Comparison of ENCODE assay signal across 35 cellular contexts in genomic region chr3:137524751-137525150, GRCh38.
"Had no signal": no experiment of that assay in that cellular context is flagged by ENCODE, and none has a peak within 500 bp of the region (broad histone marks: within the 10 kb centered on the region; RNA-seq: fewer than 3 reads in every experiment).

No MANE protein-coding gene starts in this region.

- H3K9me3 Mint-ChIP-seq: activated CD4-positive, alpha-beta memory T cell treated with anti-CD3 and anti-CD28 coated beads for 36 hours; activated CD4-positive, alpha-beta T cell treated with anti-CD3 and anti-CD28 coated beads, Interleukin-2, amount 10 ng/mL, durations not matched to agents 24 days and 14 days; activated naive CD4-positive, alpha-beta T cell treated with anti-CD3 and anti-CD28 coated beads, Interleukin-2, amount 50 U/mL, for 24 hours; activated naive CD8-positive, alpha-beta T cell treated with anti-CD3 and anti-CD28 coated beads for 36 hours; activated naive CD8-positive, alpha-beta T cell treated with anti-CD3 and anti-CD28 coated beads, Interleukin-2, amount 50 U/mL, for 24 hours; activated T-helper 1 cell treated with anti-CD3 and anti-CD28 coated beads, Interleukin-12 subunit alpha, Interleukin-12 subunit beta, Interleukin-2, Interleukin-4 antibody, amounts not matched to agents 30 ng/mL and 10 ng/mL and 1 ng/mL, durations not matched to agents 14 hours and 24 hours and 36 hours; activated T-helper 2 cell treated with anti-CD3 and anti-CD28 coated beads, Interferon-gamma antibody, Interleukin-2, Interleukin-4, amounts not matched to agents 10 μg/mL and 5 μg/mL and 100 μg/mL, durations not matched to agents 14 hours and 24 hours and 36 hours; T-helper 1 cell treated with Interleukin-12 subunit alpha and Interleukin-12 subunit beta and Interleukin-4 antibody, amounts not matched to agents 30 μg/mL and 1 μg/mL, for 36 hours had no signal

- H3K4me1 ChIP-seq: adrenal gland, body of pancreas, esophagus muscularis mucosa, foreskin keratinocyte, gastroesophageal sphincter, heart right ventricle had no signal

- H3K9me3 ChIP-seq: adrenal gland, body of pancreas, esophagus muscularis mucosa, gastroesophageal sphincter, heart right ventricle had no signal

- DNase-seq: activated CD4-positive, alpha-beta memory T cell treated with anti-CD3 and anti-CD28 coated beads for 36 hours; activated CD4-positive, alpha-beta T cell treated with anti-CD3 and anti-CD28 coated beads for 36 hours; activated CD4-positive, alpha-beta T cell treated with anti-CD3 and anti-CD28 coated beads, Interleukin-2, amount 10 ng/mL, durations not matched to agents 24 days and 14 days; activated CD4-positive, CD25-positive, alpha-beta regulatory T cell; activated CD4-positive, CD25-positive, alpha-beta regulatory T cell treated with anti-CD3 and anti-CD28 coated beads, Interleukin-2, amount 50 U/mL, for 72 hours; activated CD8-positive, alpha-beta memory T cell treated with anti-CD3 and anti-CD28 coated beads, Interleukin-2, amount 10 ng/mL, durations not matched to agents 7 days and 5 days; activated CD8-positive, alpha-beta memory T cell treated with anti-CD3 and anti-CD28 coated beads, Interleukin-2, amount 50 U/mL, for 4 hours; activated CD8-positive, alpha-beta T cell treated with anti-CD3 and anti-CD28 coated beads, Interleukin-2, amount 10 ng/mL, durations not matched to agents 7 days and 5 days; activated effector memory CD4-positive, alpha-beta T cell treated with anti-CD3 and anti-CD28 coated beads, Interleukin-2, amount 50 U/mL, for 16 hours; activated naive CD4-positive, alpha-beta T cell treated with anti-CD3 and anti-CD28 coated beads for 36 hours; activated naive CD8-positive, alpha-beta T cell treated with anti-CD3 and anti-CD28 coated beads for 36 hours; activated naive CD8-positive, alpha-beta T cell treated with anti-CD3 and anti-CD28 coated beads, Interleukin-2, amount 50 U/mL, for 24 hours; activated T-cell treated with anti-CD3 and anti-CD28 coated beads, Interleukin-2, amount 50 U/mL, for 1 hour; activated T-cell treated with anti-CD3 and anti-CD28 coated beads, Interleukin-2, amount 50 U/mL, for 48 hours; adrenal gland; amygdala; aorta; body of pancreas; caudate nucleus; cortex of kidney; dermis blood vessel endothelial cell; effector CD4-positive, alpha-beta T cell; effector memory CD8-positive, alpha-beta T cell; erythroblast; foreskin keratinocyte; heart right ventricle; T-helper 9 cell; WERI-Rb-1 had no signal

- H3K4me3 Mint-ChIP-seq: activated CD4-positive, alpha-beta memory T cell treated with anti-CD3 and anti-CD28 coated beads for 36 hours; activated CD4-positive, alpha-beta T cell treated with anti-CD3 and anti-CD28 coated beads for 36 hours; activated CD4-positive, alpha-beta T cell treated with anti-CD3 and anti-CD28 coated beads, Interleukin-2, amount 10 ng/mL, durations not matched to agents 24 days and 14 days; activated CD8-positive, alpha-beta memory T cell treated with anti-CD3 and anti-CD28 coated beads, Interleukin-2, amount 10 ng/mL, durations not matched to agents 7 days and 5 days; activated CD8-positive, alpha-beta T cell treated with anti-CD3 and anti-CD28 coated beads, Interleukin-2, amount 10 ng/mL, durations not matched to agents 7 days and 5 days; activated naive CD4-positive, alpha-beta T cell treated with anti-CD3 and anti-CD28 coated beads for 36 hours; activated naive CD4-positive, alpha-beta T cell treated with anti-CD3 and anti-CD28 coated beads, Interleukin-2, amount 50 U/mL, for 24 hours; activated naive CD8-positive, alpha-beta T cell treated with anti-CD3 and anti-CD28 coated beads for 36 hours; activated naive CD8-positive, alpha-beta T cell treated with anti-CD3 and anti-CD28 coated beads, Interleukin-2, amount 50 U/mL, for 24 hours; activated T-helper 1 cell treated with anti-CD3 and anti-CD28 coated beads, Interleukin-12 subunit alpha, Interleukin-12 subunit beta, Interleukin-2, Interleukin-4 antibody, amounts not matched to agents 30 ng/mL and 10 ng/mL and 1 ng/mL, durations not matched to agents 14 hours and 24 hours and 36 hours; effector memory CD8-positive, alpha-beta T cell; T-helper 1 cell treated with Interleukin-12 subunit alpha and Interleukin-12 subunit beta and Interleukin-4 antibody, amounts not matched to agents 30 μg/mL and 1 μg/mL, for 36 hours had no signal

- H3K27ac Mint-ChIP-seq: activated CD4-positive, alpha-beta memory T cell treated with anti-CD3 and anti-CD28 coated beads for 36 hours; activated CD4-positive, alpha-beta T cell treated with anti-CD3 and anti-CD28 coated beads for 36 hours; activated CD4-positive, alpha-beta T cell treated with anti-CD3 and anti-CD28 coated beads, Interleukin-2, amount 10 ng/mL, durations not matched to agents 24 days and 14 days; activated CD8-positive, alpha-beta memory T cell treated with anti-CD3 and anti-CD28 coated beads, Interleukin-2, amount 10 ng/mL, durations not matched to agents 7 days and 5 days; activated CD8-positive, alpha-beta T cell treated with anti-CD3 and anti-CD28 coated beads, Interleukin-2, amount 10 ng/mL, durations not matched to agents 7 days and 5 days; activated naive CD4-positive, alpha-beta T cell treated with anti-CD3 and anti-CD28 coated beads for 36 hours; activated naive CD4-positive, alpha-beta T cell treated with anti-CD3 and anti-CD28 coated beads, Interleukin-2, amount 50 U/mL, for 24 hours; activated naive CD8-positive, alpha-beta T cell treated with anti-CD3 and anti-CD28 coated beads for 36 hours; activated naive CD8-positive, alpha-beta T cell treated with anti-CD3 and anti-CD28 coated beads, Interleukin-2, amount 50 U/mL, for 24 hours; activated T-helper 1 cell treated with anti-CD3 and anti-CD28 coated beads, Interleukin-12 subunit alpha, Interleukin-12 subunit beta, Interleukin-2, Interleukin-4 antibody, amounts not matched to agents 30 ng/mL and 10 ng/mL and 1 ng/mL, durations not matched to agents 14 hours and 24 hours and 36 hours; activated T-helper 2 cell treated with anti-CD3 and anti-CD28 coated beads, Interferon-gamma antibody, Interleukin-2, Interleukin-4, amounts not matched to agents 10 μg/mL and 5 μg/mL and 100 μg/mL, durations not matched to agents 14 hours and 24 hours and 36 hours; effector memory CD8-positive, alpha-beta T cell; T-helper 1 cell treated with Interleukin-12 subunit alpha and Interleukin-12 subunit beta and Interleukin-4 antibody, amounts not matched to agents 30 μg/mL and 1 μg/mL, for 36 hours had no signal

- H3K4me1 Mint-ChIP-seq: activated CD4-positive, alpha-beta T cell treated with anti-CD3 and anti-CD28 coated beads for 36 hours; activated CD4-positive, alpha-beta T cell treated with anti-CD3 and anti-CD28 coated beads, Interleukin-2, amount 10 ng/mL, durations not matched to agents 24 days and 14 days; activated CD8-positive, alpha-beta memory T cell treated with anti-CD3 and anti-CD28 coated beads, Interleukin-2, amount 10 ng/mL, durations not matched to agents 7 days and 5 days; activated naive CD4-positive, alpha-beta T cell treated with anti-CD3 and anti-CD28 coated beads, Interleukin-2, amount 50 U/mL, for 24 hours; activated naive CD8-positive, alpha-beta T cell treated with anti-CD3 and anti-CD28 coated beads for 36 hours; activated naive CD8-positive, alpha-beta T cell treated with anti-CD3 and anti-CD28 coated beads, Interleukin-2, amount 50 U/mL, for 24 hours had no signal

- H3K36me3 Mint-ChIP-seq: activated CD4-positive, alpha-beta memory T cell treated with anti-CD3 and anti-CD28 coated beads for 36 hours; activated CD8-positive, alpha-beta memory T cell treated with anti-CD3 and anti-CD28 coated beads, Interleukin-2, amount 10 ng/mL, durations not matched to agents 7 days and 5 days; activated naive CD4-positive, alpha-beta T cell treated with anti-CD3 and anti-CD28 coated beads, Interleukin-2, amount 50 U/mL, for 24 hours; activated naive CD8-positive, alpha-beta T cell treated with anti-CD3 and anti-CD28 coated beads for 36 hours had no signal

- H3K36me3 ChIP-seq: adrenal gland, esophagus muscularis mucosa, gastroesophageal sphincter, heart right ventricle, WERI-Rb-1 had no signal

- H3K4me3 ChIP-seq: adrenal gland, body of pancreas, esophagus muscularis mucosa, gastroesophageal sphincter, heart right ventricle had no signal

- FAIRE-seq: colon had no signal

- H3K27me3 ChIP-seq: adrenal gland, body of pancreas, esophagus muscularis mucosa, foreskin keratinocyte, gastroesophageal sphincter, heart right ventricle had no signal

- H3K27me3 Mint-ChIP-seq: activated CD4-positive, alpha-beta memory T cell treated with anti-CD3 and anti-CD28 coated beads for 36 hours; activated CD4-positive, alpha-beta T cell treated with anti-CD3 and anti-CD28 coated beads for 36 hours; activated CD4-positive, alpha-beta T cell treated with anti-CD3 and anti-CD28 coated beads, Interleukin-2, amount 10 ng/mL, durations not matched to agents 24 days and 14 days; activated CD8-positive, alpha-beta memory T cell treated with anti-CD3 and anti-CD28 coated beads, Interleukin-2, amount 10 ng/mL, durations not matched to agents 7 days and 5 days; activated naive CD4-positive, alpha-beta T cell treated with anti-CD3 and anti-CD28 coated beads, Interleukin-2, amount 50 U/mL, for 24 hours; activated naive CD8-positive, alpha-beta T cell treated with anti-CD3 and anti-CD28 coated beads for 36 hours; activated naive CD8-positive, alpha-beta T cell treated with anti-CD3 and anti-CD28 coated beads, Interleukin-2, amount 50 U/mL, for 24 hours; effector memory CD8-positive, alpha-beta T cell had no signal

- ATAC-seq: activated CD4-positive, alpha-beta T cell treated with anti-CD3 and anti-CD28 coated beads for 36 hours; activated CD8-positive, alpha-beta memory T cell treated with anti-CD3 and anti-CD28 coated beads, Interleukin-2, amount 10 ng/mL, durations not matched to agents 7 days and 5 days; activated CD8-positive, alpha-beta T cell treated with anti-CD3 and anti-CD28 coated beads, Interleukin-2, amount 10 ng/mL, durations not matched to agents 7 days and 5 days; activated naive CD8-positive, alpha-beta T cell treated with anti-CD3 and anti-CD28 coated beads, Interleukin-2, amount 50 U/mL, for 24 hours; body of pancreas; effector memory CD8-positive, alpha-beta T cell; foreskin keratinocyte; gastroesophageal sphincter; heart right ventricle had no signal

- H3K27ac ChIP-seq: adrenal gland, body of pancreas, esophagus muscularis mucosa, foreskin keratinocyte, gastroesophageal sphincter, heart right ventricle, WERI-Rb-1 had no signal
